ENCODE assay signal across 27 cellular contexts in genomic region chr10:1020460-1020859, GRCh38. TPM values are rescaled to one million over a fixed set of nuclear protein-coding genes. Genes with fewer than 3 reads are reported as not detected.
DNase-seq lines count a peak whose midpoint lies in the region; ATAC-seq and TF ChIP-seq lines count a peak whose summit lies in the region.
"Had no signal": no experiment of that assay in that cellular context is flagged by ENCODE, and none has a peak within 500 bp of the region (broad histone marks: within the 10 kb centered on the region; RNA-seq: fewer than 3 reads in every experiment).

No MANE protein-coding gene starts in this region.

- POLR2A ChIA-PET in RWPE1 (lab: Yijun Ruan, JAX; ENCODE audit: low non-redundant PET) = no interaction called here

- peaks cover 26 to 54% (median 44%) of the 10 kb centered on the region in 4 donors for H3K36me3 ChIP-seq in esophagus muscularis mucosa
- peaks cover 0 to 49% of the 10 kb centered on the region in 2 donors for H3K36me3 ChIP-seq in left lung

- H3K27me3 ChIP-seq in esophagus muscularis mucosa = no peaks in the 10 kb centered on the region
- no peaks in the 10 kb centered on the region for H3K27me3 ChIP-seq in left lung
- H3K27me3 ChIP-seq: neutrophil, thyroid gland had no signal

- H3K4me1 Mint-ChIP-seq in activated naive CD8-positive, alpha-beta T cell treated with anti-CD3 and anti-CD28 coated beads, Interleukin-2, amount 50 U/mL, for 24 hours = no peaks in the 10 kb centered on the region
- no peaks in the 10 kb centered on the region for H3K4me1 Mint-ChIP-seq in activated naive CD8-positive, alpha-beta T cell treated with anti-CD3 and anti-CD28 coated beads for 36 hours
- no peaks in the 10 kb centered on the region for H3K4me1 Mint-ChIP-seq in stimulated activated naive B cell treated with anti-CD40 and anti-IgM and Interleukin-4, amounts not matched to agents 10 μg/mL and 1 μg/mL and 100 μg/mL, for 72 hours
- H3K4me1 Mint-ChIP-seq: activated CD8-positive, alpha-beta memory T cell treated with anti-CD3 and anti-CD28 coated beads, Interleukin-2, amount 10 ng/mL, durations not matched to agents 7 days and 5 days; activated naive CD4-positive, alpha-beta T cell treated with anti-CD3 and anti-CD28 coated beads, Interleukin-2, amount 10 ng/mL, durations not matched to agents 7 days and 5 days; CD4-positive, CD25-positive, alpha-beta regulatory T cell; immature natural killer cell had no signal

- no peak for TF ChIP-seq CTCF in RWPE1 (conservative IDR thresholded peaks at IDR 0.05; ENCODE audit: low read depth)
- TF ChIP-seq CTCF in esophagus muscularis mucosa (IDR thresholded peaks at IDR 0.05) = no peak
- TF ChIP-seq CTCF in lower leg skin (IDR thresholded peaks at IDR 0.05) = no peak
- TF ChIP-seq CTCF in left lung (IDR thresholded peaks at IDR 0.05) = no peak

- H3K27ac Mint-ChIP-seq in activated naive CD8-positive, alpha-beta T cell treated with anti-CD3 and anti-CD28 coated beads, Interleukin-2, amount 50 U/mL, for 24 hours = no peak overlapping the region
- no peak overlapping the region for H3K27ac Mint-ChIP-seq in activated naive CD8-positive, alpha-beta T cell treated with anti-CD3 and anti-CD28 coated beads for 36 hours
- peak overlapping the region; percentile 67 for H3K27ac Mint-ChIP-seq in stimulated activated naive B cell treated with anti-CD40 and anti-IgM and Interleukin-4, amounts not matched to agents 10 μg/mL and 1 μg/mL and 100 μg/mL, for 72 hours
- H3K27ac Mint-ChIP-seq: activated CD8-positive, alpha-beta memory T cell treated with anti-CD3 and anti-CD28 coated beads, Interleukin-2, amount 10 ng/mL, durations not matched to agents 7 days and 5 days; T-helper 1 cell treated with Interleukin-12 subunit alpha and Interleukin-12 subunit beta and Interleukin-4 antibody, amounts not matched to agents 30 μg/mL and 1 μg/mL, for 36 hours had no signal

- TF ChIP-seq EP300 in esophagus muscularis mucosa (IDR thresholded peaks at IDR 0.05) = no peak

- H3K27ac ChIP-seq in RWPE1 = peak overlapping the region; percentile 24
- H3K27ac ChIP-seq in esophagus muscularis mucosa (replicated peaks in 1 of 4) = no peak overlapping the region
- H3K27ac ChIP-seq in left lung = no peak overlapping the region
- H3K27ac ChIP-seq: neutrophil, thyroid gland had no signal

- H3K9me3 ChIP-seq in esophagus muscularis mucosa (no peaks in the 10 kb centered on the region), left lung (no peaks in the 10 kb centered on the region)
- H3K9me3 ChIP-seq: neutrophil, thyroid gland had no signal

- peaks cover 53% of the 10 kb centered on the region for H3K36me3 Mint-ChIP-seq in activated naive CD8-positive, alpha-beta T cell treated with anti-CD3 and anti-CD28 coated beads, Interleukin-2, amount 50 U/mL, for 24 hours (ENCODE audit: low read depth)
- H3K36me3 Mint-ChIP-seq in activated naive CD8-positive, alpha-beta T cell treated with anti-CD3 and anti-CD28 coated beads for 36 hours = peaks cover 33% of the 10 kb centered on the region
- H3K36me3 Mint-ChIP-seq in stimulated activated naive B cell treated with anti-CD40 and anti-IgM and Interleukin-4, amounts not matched to agents 10 μg/mL and 1 μg/mL and 100 μg/mL, for 72 hours = peaks cover 29 to 70% of the 10 kb centered on the region in 2 donors

- no peak for DNase-seq in activated naive CD8-positive, alpha-beta T cell treated with anti-CD3 and anti-CD28 coated beads, Interleukin-2, amount 50 U/mL, for 24 hours
- DNase-seq in activated naive CD8-positive, alpha-beta T cell treated with anti-CD3 and anti-CD28 coated beads for 36 hours = no peak
- no peak for DNase-seq in RWPE1 (ENCODE audit: low spot score)
- peak; percentile 90 for DNase-seq in esophagus muscularis mucosa (ENCODE audit: extremely low spot score)
- DNase-seq in stimulated activated naive B cell treated with anti-CD40 and anti-IgM and Interleukin-4, amounts not matched to agents 10 μg/mL and 1 μg/mL and 100 μg/mL, for 72 hours = no peak
- no peak for DNase-seq in lower leg skin (ENCODE audit: low spot score in 2 of 2)
- no peak for DNase-seq in NOMO-1 treated with dmso at 0.1 percent for 144 hours (lab: John Stamatoyannopoulos, UW; ENCODE audit: unreplicated experiment)
- no peak for DNase-seq in left lung
- DNase-seq: activated CD4-positive, alpha-beta T cell treated with anti-CD3 and anti-CD28 coated beads, Interleukin-2, amount 50 U/mL, for 4 hours; activated CD8-positive, alpha-beta memory T cell treated with anti-CD3 and anti-CD28 coated beads, Interleukin-2, amount 10 ng/mL, durations not matched to agents 7 days and 5 days; activated naive CD4-positive, alpha-beta T cell treated with anti-CD3 and anti-CD28 coated beads, Interleukin-2, amount 10 ng/mL, durations not matched to agents 7 days and 5 days; CD4-positive, CD25-positive, alpha-beta regulatory T cell; immature natural killer cell; MV-4-11; NCI-H1436; NCI-H2107; NCI-H446; NCI-H774; posterior cingulate gyrus; right cardiac atrium; stimulated activated CD8-positive, alpha-beta memory T cell treated with anti-CD3 and anti-CD28 coated beads, Interleukin-4, amount 100 ng/mL, for 48 hours; thyroid gland had no signal

- no peak for TF ChIP-seq POLR2A in esophagus muscularis mucosa (IDR thresholded peaks at IDR 0.05; ENCODE audit: low read depth)
- TF ChIP-seq POLR2A in lower leg skin (IDR thresholded peaks at IDR 0.05) = no peak

- CTCF ChIA-PET in RWPE1 (lab: Yijun Ruan, JAX) = interaction anchor here (0.6 kb wide), 1 partner anchor 65 kb away, joined by 3 read pairs; no protein-coding TSS in a partner anchor

- no peaks in the 10 kb centered on the region for H3K4me1 ChIP-seq in esophagus muscularis mucosa
- no peaks in the 10 kb centered on the region for H3K4me1 ChIP-seq in left lung
- H3K4me1 ChIP-seq: thyroid gland had no signal

- H3K9me3 Mint-ChIP-seq in activated naive CD8-positive, alpha-beta T cell treated with anti-CD3 and anti-CD28 coated beads, Interleukin-2, amount 50 U/mL, for 24 hours = no peaks in the 10 kb centered on the region
- no peaks in the 10 kb centered on the region for H3K9me3 Mint-ChIP-seq in activated naive CD8-positive, alpha-beta T cell treated with anti-CD3 and anti-CD28 coated beads for 36 hours
- H3K9me3 Mint-ChIP-seq in stimulated activated naive B cell treated with anti-CD40 and anti-IgM and Interleukin-4, amounts not matched to agents 10 μg/mL and 1 μg/mL and 100 μg/mL, for 72 hours = no peaks in the 10 kb centered on the region
- H3K9me3 Mint-ChIP-seq: activated naive CD4-positive, alpha-beta T cell treated with anti-CD3 and anti-CD28 coated beads, Interleukin-2, amount 10 ng/mL, durations not matched to agents 7 days and 5 days; CD4-positive, CD25-positive, alpha-beta regulatory T cell; immature natural killer cell; T-helper 1 cell treated with Interleukin-12 subunit alpha and Interleukin-12 subunit beta and Interleukin-4 antibody, amounts not matched to agents 30 μg/mL and 1 μg/mL, for 36 hours had no signal

- no peak overlapping the region for H3K4me3 ChIP-seq in esophagus muscularis mucosa
- no peak overlapping the region for H3K4me3 ChIP-seq in lower leg skin (ENCODE audit: low read depth, poor library complexity, severe bottlenecking)
- no peak overlapping the region for H3K4me3 ChIP-seq in left lung
- H3K4me3 ChIP-seq: thyroid gland had no signal

- H3K27me3 Mint-ChIP-seq in activated naive CD8-positive, alpha-beta T cell treated with anti-CD3 and anti-CD28 coated beads, Interleukin-2, amount 50 U/mL, for 24 hours = no peaks in the 10 kb centered on the region
- H3K27me3 Mint-ChIP-seq in activated naive CD8-positive, alpha-beta T cell treated with anti-CD3 and anti-CD28 coated beads for 36 hours = no peaks in the 10 kb centered on the region
- H3K27me3 Mint-ChIP-seq in stimulated activated naive B cell treated with anti-CD40 and anti-IgM and Interleukin-4, amounts not matched to agents 10 μg/mL and 1 μg/mL and 100 μg/mL, for 72 hours = no peaks in the 10 kb centered on the region
- H3K27me3 Mint-ChIP-seq: activated CD8-positive, alpha-beta memory T cell treated with anti-CD3 and anti-CD28 coated beads, Interleukin-2, amount 10 ng/mL, durations not matched to agents 7 days and 5 days; activated naive CD4-positive, alpha-beta T cell treated with anti-CD3 and anti-CD28 coated beads, Interleukin-2, amount 10 ng/mL, durations not matched to agents 7 days and 5 days; CD4-positive, CD25-positive, alpha-beta regulatory T cell had no signal

- H3K4me3 Mint-ChIP-seq in activated naive CD8-positive, alpha-beta T cell treated with anti-CD3 and anti-CD28 coated beads, Interleukin-2, amount 50 U/mL, for 24 hours = no peak overlapping the region
- no peak overlapping the region for H3K4me3 Mint-ChIP-seq in activated naive CD8-positive, alpha-beta T cell treated with anti-CD3 and anti-CD28 coated beads for 36 hours
- no peak overlapping the region for H3K4me3 Mint-ChIP-seq in stimulated activated naive B cell treated with anti-CD40 and anti-IgM and Interleukin-4, amounts not matched to agents 10 μg/mL and 1 μg/mL and 100 μg/mL, for 72 hours
- H3K4me3 Mint-ChIP-seq: activated CD8-positive, alpha-beta memory T cell treated with anti-CD3 and anti-CD28 coated beads, Interleukin-2, amount 10 ng/mL, durations not matched to agents 7 days and 5 days; activated naive CD4-positive, alpha-beta T cell treated with anti-CD3 and anti-CD28 coated beads, Interleukin-2, amount 10 ng/mL, durations not matched to agents 7 days and 5 days; CD4-positive, CD25-positive, alpha-beta regulatory T cell; immature natural killer cell; T-helper 1 cell treated with Interleukin-12 subunit alpha and Interleukin-12 subunit beta and Interleukin-4 antibody, amounts not matched to agents 30 μg/mL and 1 μg/mL, for 36 hours had no signal

- 98% methylated on average over 10 of the region's 10 CpGs for WGBS in esophagus muscularis mucosa
- 93 to 95% methylated on average over 10 of the region's 10 CpGs for WGBS in lower leg skin, 2 donors

- intact Hi-C loops in esophagus muscularis mucosa (cut with DNase I) = no loop called here
- intact Hi-C loops in lower leg skin (cut with DNase I; ENCODE audit: low total_unique reads) = no loop called here
- intact Hi-C loops in left lung (cut with DNase I) = no loop called here

- peak; percentile 15 for ATAC-seq in activated naive CD8-positive, alpha-beta T cell treated with anti-CD3 and anti-CD28 coated beads, Interleukin-2, amount 50 U/mL, for 24 hours
- peak in 1 of 2 donors; percentile 33 for ATAC-seq in stimulated activated naive B cell treated with anti-CD40 and anti-IgM and Interleukin-4, amounts not matched to agents 10 μg/mL and 1 μg/mL and 100 μg/mL, for 72 hours (replicated peaks)
- no peak for ATAC-seq in left lung
- ATAC-seq: activated CD8-positive, alpha-beta memory T cell treated with anti-CD3 and anti-CD28 coated beads, Interleukin-2, amount 10 ng/mL, durations not matched to agents 7 days and 5 days had no signal

RNA-seq across cellular contexts. Expression of gene IDI2, which starts 5.2 kb away (rescaled TPM):
- not detected for total RNA-seq in activated naive CD8-positive, alpha-beta T cell treated with anti-CD3 and anti-CD28 coated beads for 36 hours
- not detected for total RNA-seq in esophagus muscularis mucosa
- total RNA-seq in lower leg skin = not detected
- not detected for total RNA-seq in left lung
- total RNA-seq: activated CD8-positive, alpha-beta memory T cell treated with anti-CD3 and anti-CD28 coated beads, Interleukin-2, amount 10 ng/mL, durations not matched to agents 7 days and 5 days; bronchial epithelial cell; CD4-positive, CD25-positive, alpha-beta regulatory T cell; epithelial cell of proximal tubule; LHCN-M2; thyroid gland had no signal

RNA-seq across cellular contexts. Expression of gene IDI1, which starts 28.5 kb away (rescaled TPM):
- 10 to 100 TPM; 68.1 to 68.7 TPM for total RNA-seq in activated naive CD8-positive, alpha-beta T cell treated with anti-CD3 and anti-CD28 coated beads for 36 hours
- total RNA-seq in esophagus muscularis mucosa (10 to 100 TPM; 16.8 to 33.3 (median 23.4) TPM), lower leg skin (10 to 100 TPM; 24.8 to 51.7 (median 37.7) TPM), left lung (100 to 1,000 TPM in 1 of 2 donors, 10 to 100 TPM in 1; 61.1 to 101 TPM)

RNA-seq across cellular contexts. Expression of gene GTPBP4, which starts 32.2 kb away (rescaled TPM):
- total RNA-seq in activated naive CD8-positive, alpha-beta T cell treated with anti-CD3 and anti-CD28 coated beads for 36 hours = 100 to 1,000 TPM; 158 to 163 TPM
- total RNA-seq in esophagus muscularis mucosa = 10 to 100 TPM; 18.3 to 39.1 (median 27.4) TPM
- 10 to 100 TPM in 3 of 4 donors, 1 to 10 TPM in 1; 8.8 to 23.2 (median 15.8) TPM for total RNA-seq in lower leg skin
- total RNA-seq in left lung = 10 to 100 TPM; 33.2 to 46.9 TPM

RNA-seq across cellular contexts. Expression of gene WDR37, which starts 35.7 kb away (rescaled TPM):
- total RNA-seq in activated naive CD8-positive, alpha-beta T cell treated with anti-CD3 and anti-CD28 coated beads for 36 hours = 10 to 100 TPM; 14.0 to 14.2 TPM
- 10 to 100 TPM in 3 of 4 donors, 1 to 10 TPM in 1; 9.1 to 17.2 (median 13.2) TPM for total RNA-seq in esophagus muscularis mucosa
- total RNA-seq in lower leg skin = 10 to 100 TPM in 2 of 4 donors, 1 to 10 TPM in 2; 9.4 to 18.9 (median 11.9) TPM
- 10 to 100 TPM; 16.1 to 23.8 TPM for total RNA-seq in left lung
